In genomic region chr1:89025928-89026327, GRCh38 we compare ENCODE assay signal across 29 cellular contexts.
"Had no signal": no experiment of that assay in that cellular context is flagged by ENCODE, and none has a peak within 500 bp of the region (broad histone marks: within the 10 kb centered on the region; RNA-seq: fewer than 3 reads in every experiment).

No MANE protein-coding gene starts in this region.

- ATAC-seq: activated T-cell treated with anti-CD3 and anti-CD28 coated beads, Interleukin-2, amount 50 U/mL, for 72 hours; body of pancreas; PC-3 had no signal

- H3K4me3 Mint-ChIP-seq: activated naive CD8-positive, alpha-beta T cell treated with anti-CD3 and anti-CD28 coated beads, Interleukin-2, amount 10 ng/mL, durations not matched to agents 7 days and 5 days; activated T-cell treated with anti-CD3 and anti-CD28 coated beads, Interleukin-2, amount 50 U/mL, for 72 hours; T-helper 1 cell treated with Interleukin-12 subunit alpha and Interleukin-12 subunit beta and Interleukin-4 antibody, amounts not matched to agents 30 μg/mL and 1 μg/mL, for 36 hours; T-helper 2 cell treated with Interferon-gamma antibody and Interleukin-4, amounts not matched to agents 5 μg/mL and 100 μg/mL, for 36 hours had no signal

- H3K27ac Mint-ChIP-seq: activated naive CD8-positive, alpha-beta T cell treated with anti-CD3 and anti-CD28 coated beads, Interleukin-2, amount 10 ng/mL, durations not matched to agents 7 days and 5 days; activated T-cell treated with anti-CD3 and anti-CD28 coated beads, Interleukin-2, amount 50 U/mL, for 72 hours; activated T-helper 2 cell treated with anti-CD3 and anti-CD28 coated beads, Interferon-gamma antibody, Interleukin-2, Interleukin-4, amounts not matched to agents 10 μg/mL and 5 μg/mL and 100 μg/mL, durations not matched to agents 14 hours and 24 hours and 36 hours; T-helper 1 cell treated with Interleukin-12 subunit alpha and Interleukin-12 subunit beta and Interleukin-4 antibody, amounts not matched to agents 30 μg/mL and 1 μg/mL, for 36 hours; T-helper 2 cell treated with Interferon-gamma antibody and Interleukin-4, amounts not matched to agents 5 μg/mL and 100 μg/mL, for 36 hours had no signal

- DNase-seq: activated CD4-positive, alpha-beta T cell treated with anti-CD3 and anti-CD28 coated beads for 48 hours; activated gamma-delta T cell; activated naive CD8-positive, alpha-beta T cell treated with anti-CD3 and anti-CD28 coated beads, Interleukin-2, amount 10 ng/mL, durations not matched to agents 7 days and 5 days; activated T-cell treated with anti-CD3 and anti-CD28 coated beads, Interleukin-2, amount 50 U/mL, for 1 hour; activated T-cell treated with anti-CD3 and anti-CD28 coated beads, Interleukin-2, amount 50 U/mL, for 72 hours; adrenal gland; body of pancreas; Kasumi-1; KG1; MG63; NCI-H1092 treated with DMSO at 0.1 percent for 48 hours; NCI-H1417; NCI-H146; NCI-H187; NCI-H2029 treated with DMSO at 0.1 percent for 48 hours; NCI-H2107; NCI-H2171; NCI-H510A; NCI-H526; NCI-H748 treated with DMSO at 0.1 percent for 48 hours; NK-92 treated with Interleukin-12 subunit alpha and Interleukin-12 subunit beta, amount 100 ng/mL, for 24 hours; PC-3; Peyer's patch; RPMI8226; SHP77 treated with DMSO at 0.1 percent for 48 hours; SK-N-SH had no signal

- H3K27me3 Mint-ChIP-seq: activated naive CD8-positive, alpha-beta T cell treated with anti-CD3 and anti-CD28 coated beads, Interleukin-2, amount 10 ng/mL, durations not matched to agents 7 days and 5 days had no signal
